In genomic region chr7:155440018-155440410, GRCh38 we compare ENCODE assay signal across 24 cellular contexts. TPM values are rescaled to one million over a fixed set of nuclear protein-coding genes. Genes with fewer than 3 reads are reported as not detected.
"Had no signal": no experiment of that assay in that cellular context is flagged by ENCODE, and none has a peak within 500 bp of the region (broad histone marks: within the 10 kb centered on the region; RNA-seq: fewer than 3 reads in every experiment).

No MANE protein-coding gene starts in this region.

- H3K4me3 ChIP-seq: SJCRH30 had no signal

- H3K9me3 ChIP-seq: SJCRH30 had no signal

- H3K27ac ChIP-seq: HL-60, RWPE1, SJCRH30 had no signal

- DNase-seq: KBM-7, NCI-H1092, NCI-H1105 treated with DMSO at 0.1 percent for 48 hours, NCI-H1417 treated with DMSO at 0.1 percent for 48 hours, NCI-H146, NCI-H1694 treated with DMSO at 0.1 percent for 48 hours, NCI-H1930, NCI-H2081, NCI-H2107, NCI-H226, NCI-H446, NCI-H510A, NCI-H524 treated with DMSO at 0.1 percent for 48 hours, NCI-H69, NCI-H774, PC-3, SHP77 treated with DMSO at 0.1 percent for 48 hours, SJCRH30 had no signal

- H3K36me3 ChIP-seq: SJCRH30 had no signal

- ATAC-seq: Panc1, PC-3, SK-N-SH treated with all-trans-retinoic acid at 6 μM for 48 hours had no signal

- H3K4me1 ChIP-seq: SJCRH30 had no signal

RNA-seq across cellular contexts. Expression of gene EN2, which starts 17.9 kb away (rescaled TPM):
- total RNA-seq: MCF 10A, OCI-LY7 had no signal
